Comparison of ENCODE assay signal across 8 cellular contexts in the genomic region with DNA sequence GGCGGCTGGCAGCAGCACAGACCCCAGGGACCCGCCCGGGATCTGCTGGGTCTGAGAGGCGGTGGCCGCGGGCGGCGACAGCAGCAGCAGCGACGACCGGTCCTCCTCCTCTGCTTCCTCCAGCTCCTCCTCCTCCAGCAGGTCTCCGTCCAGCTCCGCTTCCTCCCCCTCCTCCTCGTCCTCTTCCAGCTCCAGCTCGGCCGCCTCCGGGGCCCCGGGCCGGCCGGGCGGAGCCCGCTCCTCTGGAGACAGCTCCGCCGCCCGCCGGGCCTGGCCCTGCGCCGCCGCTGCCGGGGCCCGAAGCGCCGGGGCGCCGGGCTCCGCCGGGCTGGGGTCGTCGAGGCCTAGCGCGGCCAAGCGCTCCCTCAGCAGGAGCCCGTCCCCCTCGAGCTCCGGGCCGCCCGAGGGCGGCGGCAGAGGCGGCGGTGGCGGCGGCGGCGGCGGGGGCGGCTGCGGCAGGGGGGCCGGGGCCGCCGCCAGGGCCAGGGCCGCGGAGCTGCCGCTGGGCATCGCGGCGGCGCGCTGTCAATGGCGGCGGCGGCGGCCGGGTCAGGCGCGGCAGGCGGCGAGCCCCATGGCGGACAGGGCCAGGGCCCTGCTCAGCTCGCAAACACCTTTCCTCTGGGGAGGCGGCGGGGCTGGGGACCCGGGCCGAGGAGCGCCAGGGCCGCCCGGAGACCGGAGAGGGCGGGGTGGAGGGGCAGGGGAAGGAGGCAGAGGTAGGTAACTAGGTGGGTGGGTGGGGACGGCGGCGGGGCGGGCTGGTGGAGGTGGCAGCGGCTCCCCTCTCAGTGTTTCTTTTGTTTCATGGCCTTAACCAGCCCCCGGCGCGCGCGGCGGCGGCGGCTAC. TPM values are rescaled to one million over a fixed set of nuclear protein-coding genes. Genes with fewer than 3 reads are reported as not detected.
A peak's percentile ranks its signal among the peaks of the same experiment; 100 is the strongest.
DNase-seq lines count a peak whose midpoint lies in the region; ATAC-seq, FAIRE-seq and TF ChIP-seq lines count a peak whose summit lies in the region.

No MANE protein-coding gene starts in this region.

- SMC1A ChIA-PET in GM12878 (lab: Charles Lee; ENCODE audit: uncharacterized antibody, unreplicated experiment): interaction anchor here (0.6 to 8.1 kb wide), 7 partner anchors 9 to 167 kb away, joined by 3 to 79 read pairs (median 4); a partner anchor contains a TSS

- no peaks in the 10 kb centered on the region for H3K9me3 ChIP-seq in BE2C
- H3K9me3 ChIP-seq in GM12878 (replicated peaks; ENCODE audit: control insufficient read depth, insufficient read depth, low read length): no peaks in the 10 kb centered on the region; the same call in 2 of the 3 replicates
- no peaks in the 10 kb centered on the region for H3K9me3 ChIP-seq in gastrocnemius medialis

- POLR2A ChIA-PET in GM12878 (lab: Charles Lee): interaction anchor here (0.6 to 4.8 kb wide), 17 partner anchors 9 to 166 kb away, joined by 3 to 47 read pairs (median 5); no protein-coding TSS in a partner anchor

- DNase-seq in BE2C (peak; percentile 53), RPMI8226 (peak; percentile 60), GM12878 (ENCODE audit: low read depth, low spot score) (no peak), hypothalamus (lab: John Stamatoyannopoulos, UW) (peak in 41 of 51 donors; percentile 1 to 59 (median 32)), gastrocnemius medialis (peak; percentile 25 to 45), DMS153 treated with DMSO at 0.1 percent for 48 hours (lab: John Stamatoyannopoulos, UW; ENCODE audit: unreplicated experiment) (no peak)

- peaks cover 48% of the 10 kb centered on the region for H3K79me2 ChIP-seq in GM12878 (ENCODE audit: control insufficient read depth, insufficient read depth, low read length)

- H3K27me3 ChIP-seq in BE2C (no peaks in the 10 kb centered on the region), GM12878 (replicated peaks in 1 of 2; ENCODE audit: control insufficient read depth in 2 of 2, insufficient read depth in 2 of 2, low read length in 1 of 2) (no peaks in the 10 kb centered on the region), gastrocnemius medialis (no peaks in the 10 kb centered on the region)

- CTCF ChIA-PET in GM12878 (lab: Yijun Ruan, JAX): interaction anchor here (0.6 to 1.3 kb wide), 4 partner anchors 28 to 89 kb away, joined by 3 to 6 read pairs (median 4); no protein-coding TSS in a partner anchor

- H3K4me3 ChIP-seq in BE2C (ENCODE audit: low read depth, low read length) (peak overlapping the region; percentile 85), GM12878 (peak overlapping the region; percentile 69), gastrocnemius medialis (peak overlapping the region; percentile 80 to 94 (median 89))

- no peak overlapping the region for H2AFZ ChIP-seq in GM12878 (ENCODE audit: control insufficient read depth, low read depth, low read length)

- H3K4me2 ChIP-seq in GM12878 (ENCODE audit: control insufficient read depth, insufficient read depth): no peak overlapping the region

- H4K20me1 ChIP-seq in GM12878 (ENCODE audit: control insufficient read depth, insufficient read depth): no peaks in the 10 kb centered on the region

- TF ChIP-seq POLR2A in GM12878 (IDR thresholded peaks at IDR 0.05; ENCODE audit: low read depth, low read length): peak; percentile 59
- TF ChIP-seq POLR2A in gastrocnemius medialis (IDR thresholded peaks at IDR 0.05): peak; percentile 68 to 82

- no peaks in the 10 kb centered on the region for H3K4me1 ChIP-seq in BE2C
- no peaks in the 10 kb centered on the region for H3K4me1 ChIP-seq in GM12878 (ENCODE audit: control insufficient read depth, insufficient read depth, low read length)
- peaks cover 33 to 35% of the 10 kb centered on the region in 2 donors for H3K4me1 ChIP-seq in gastrocnemius medialis

- TF ChIP-seq RAD21 in GM12878 (IDR thresholded peaks at IDR 0.05; ENCODE audit: insufficient read depth, low read depth, low read length): no peak

- H3K9ac ChIP-seq in GM12878 (ENCODE audit: control insufficient read depth, insufficient read depth, low read length): peak overlapping the region; percentile 98

- ATAC-seq in GM18907 (IDR thresholded peaks at IDR 0.05; ENCODE audit: unreplicated experiment) (peak; percentile 8), HG03196 (IDR thresholded peaks at IDR 0.05; ENCODE audit: unreplicated experiment) (peak; percentile 4), GM12878 (peak; percentile 0; the same call in 1 of the 3 replicates), gastrocnemius medialis (peak; percentile 28 to 38)

- in situ Hi-C loops in GM12878 (cut with MboI) (loop anchor here (10.0 kb wide), 1 partner anchor 312 kb away; no protein-coding TSS in a partner anchor), gastrocnemius medialis (cut with MboI; ENCODE audit: low sequenced_read_pairs in 4 of 4) (loop anchor here in 3 of 4 donors (25.0 kb wide), 3 partner anchors 160 to 910 kb away; a partner anchor contains a TSS)

- under 1% methylated on average over 53 of the region's 102 CpGs for WGBS in GM12878 (ENCODE audit: insufficient coverage, insufficient replicate concordance, low lambda C conversion rate, missing lambda C conversion rate)

- no peak for FAIRE-seq in GM12878 (lab: Jason Lieb, UNC)

- H3K27ac ChIP-seq in GM12878 (ENCODE audit: control insufficient read depth, insufficient read depth) (peak overlapping the region; percentile 95), gastrocnemius medialis (peak overlapping the region; percentile 94 to 98 (median 95))

- intact Hi-C loops in GM12878 (cut with micrococcal nuclease; ENCODE audit: unreplicated experiment): loop anchor here (2.0 to 10.0 kb wide), 4 partner anchors 44 to 528 kb away; a partner anchor contains a TSS
- intact Hi-C loops in gastrocnemius medialis (cut with DNase I; ENCODE audit: low total_unique reads): loop anchor here (1.0 to 10.0 kb wide), 5 partner anchors 125 to 1710 kb away; a partner anchor contains a TSS

- no TSS peak for BruUV-seq in GM12878 (replicated peaks; lab: Mats Ljungman, UMichigan)

- no peak for TF ChIP-seq EP300 in GM12878 (IDR thresholded peaks at IDR 0.05; ENCODE audit: borderline replicate concordance in 1 of 2, control insufficient read depth in 1 of 2, low read depth in 2 of 2, low read length in 2 of 2)

- no peaks in the 10 kb centered on the region for H3K36me3 ChIP-seq in BE2C
- no peaks in the 10 kb centered on the region for H3K36me3 ChIP-seq in GM12878 (ENCODE audit: control insufficient read depth in 2 of 2, insufficient read depth in 2 of 2, low read length in 1 of 2)
- no peaks in the 10 kb centered on the region for H3K36me3 ChIP-seq in gastrocnemius medialis

- TF ChIP-seq CTCF in BE2C (IDR thresholded peaks at IDR 0.05; ENCODE audit: low read depth, low read length) (no peak), GM12878 (IDR thresholded peaks at IDR 0.05 in 2 of 3, conservative IDR thresholded peaks at IDR 0.05 in 1 of 3; ENCODE audit: control insufficient read depth in 2 of 3, extremely low read depth in 1 of 3, insufficient read depth in 1 of 3, low read depth in 3 of 3, low read length in 3 of 3) (no peak), gastrocnemius medialis (IDR thresholded peaks at IDR 0.05 in 4 of 5, conservative IDR thresholded peaks at IDR 0.05 in 1 of 5) (peak in 1 of 5 experiments; percentile 9)

- RAD21 ChIA-PET in GM12878 (lab: Charles Lee; ENCODE audit: unreplicated experiment): interaction anchor here (0.7 to 3.7 kb wide), 15 partner anchors 7 to 748 kb away, joined by 3 to 31 read pairs (median 5); a partner anchor contains a TSS

TF ChIP-seq in GM12878, 131 proteins besides CTCF, POLR2A, EP300 and RAD21 (continues in another document):
- TF ChIP-seq RB1 (IDR thresholded peaks at IDR 0.05; ENCODE audit: borderline replicate concordance) (0 out of 2 replicates have a peak, but pooled peaks have one; percentile 48), POLR2AphosphoS2 (IDR thresholded peaks at IDR 0.05; ENCODE audit: low read depth, low read length) (0 out of 2 replicates have a peak, but pooled peaks have one; percentile 15), SIN3A (IDR thresholded peaks at IDR 0.05; ENCODE audit: low read depth, low read length) (peak; percentile 25; the same call in 1 of the 2 replicates)
- TF ChIP-seq, protein P1, sequence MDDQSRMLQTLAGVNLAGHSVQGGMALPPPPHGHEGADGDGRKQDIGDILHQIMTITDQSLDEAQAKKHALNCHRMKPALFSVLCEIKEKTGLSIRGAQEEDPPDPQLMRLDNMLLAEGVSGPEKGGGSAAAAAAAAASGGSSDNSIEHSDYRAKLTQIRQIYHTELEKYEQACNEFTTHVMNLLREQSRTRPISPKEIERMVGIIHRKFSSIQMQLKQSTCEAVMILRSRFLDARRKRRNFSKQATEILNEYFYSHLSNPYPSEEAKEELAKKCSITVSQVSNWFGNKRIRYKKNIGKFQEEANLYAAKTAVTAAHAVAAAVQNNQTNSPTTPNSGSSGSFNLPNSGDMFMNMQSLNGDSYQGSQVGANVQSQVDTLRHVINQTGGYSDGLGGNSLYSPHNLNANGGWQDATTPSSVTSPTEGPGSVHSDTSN (IDR thresholded peaks at IDR 0.05; ENCODE audit: insufficient replicate concordance, low read depth, low read length): no peak

RNA-seq across cellular contexts. Expression of a gene that starts 0.4 kb away (rescaled TPM):
- 17.0 TPM for polyA plus RNA-seq in BE2C (2012; ENCODE audit: insufficient read depth, insufficient read length, low read depth)
- 72.3 and 79.5 TPM in 2 replicates for total RNA-seq in GM12878 (2013; cell fraction: nucleolus; rRNA removed)
- total RNA-seq in GM12878 (2014; rRNA removed) (25.6 and 33.2 TPM in 2 replicates), GM12878 (2014; rRNA removed; fragmentation: Illumina TruSeq; extraction: Trizol) (28.7 and 29.6 TPM in 2 replicates), GM12878 (2021) (27.5 and 28.3 TPM in 2 replicates), gastrocnemius medialis (10 to 100 TPM in 3 of 4 donors, 1 to 10 TPM in 1; 8.8 to 14.9 (median 12.4) TPM)
- polyA plus RNA-seq in GM12878 (2011; ENCODE audit: low read depth): 9.7 TPM
- polyA plus RNA-seq in GM12878 (2011; rRNA removed) (48.8 and 51.8 TPM in 2 replicates), GM12878 (2014; fragmentation: Illumina TruSeq; extraction: Trizol) (31.8 and 41.5 TPM in 2 replicates), GM12878 (2014; fragmentation: Nextera tagmentation; extraction: Ambion mirVana) (1 to 10 TPM; 7.9 to 9.9 TPM), GM12878 (2014; rRNA removed) (14.4 and 16.9 TPM in 2 replicates), GM12878 (2016; fragmentation: Nextera tagmentation; extraction: Ambion mirVana) (1 to 10 TPM; 6.7 to 7.1 TPM)
- 26.1 and 27.5 TPM in 2 replicates for polyA plus RNA-seq in GM12878 (2011; cell fraction: cytosol; rRNA removed)
- polyA plus RNA-seq in GM12878 (2011; cell fraction: nucleus; rRNA removed): 28.5 and 37.9 TPM in 2 replicates
- polyA plus RNA-seq in GM12878 (2012): 14.2 and 20.9 TPM in 2 replicates
- polyA minus RNA-seq in GM12878 (2011; rRNA and poly(A)+ RNA removed): 67.7 and 88.7 TPM in 2 replicates
- 16.7 and 21.2 TPM in 2 replicates for polyA minus RNA-seq in GM12878 (2011; cell fraction: cytosol; rRNA and poly(A)+ RNA removed)
- polyA minus RNA-seq in GM12878 (2011; cell fraction: nucleus; rRNA and poly(A)+ RNA removed): 37.4 and 51.3 TPM in 2 replicates

Comparison
In these comparisons a context has a peak if more than half of its experiments do, and no peak if none do; other contexts are left out.
1. DNase-seq: peak in BE2C (single experiment), RPMI8226 (single experiment), hypothalamus (41 of 51) and gastrocnemius medialis (2 of 2); none in GM12878 (single experiment) and DMS153 treated with DMSO at 0.1 percent for 48 hours (single experiment).
2. Peak in every context shown above with its lines, with median percentiles within 50 percentile points of each other: H3K4me3 ChIP-seq and ATAC-seq.